Comparison of ENCODE assay signal across 10 cellular contexts in the genomic region with DNA sequence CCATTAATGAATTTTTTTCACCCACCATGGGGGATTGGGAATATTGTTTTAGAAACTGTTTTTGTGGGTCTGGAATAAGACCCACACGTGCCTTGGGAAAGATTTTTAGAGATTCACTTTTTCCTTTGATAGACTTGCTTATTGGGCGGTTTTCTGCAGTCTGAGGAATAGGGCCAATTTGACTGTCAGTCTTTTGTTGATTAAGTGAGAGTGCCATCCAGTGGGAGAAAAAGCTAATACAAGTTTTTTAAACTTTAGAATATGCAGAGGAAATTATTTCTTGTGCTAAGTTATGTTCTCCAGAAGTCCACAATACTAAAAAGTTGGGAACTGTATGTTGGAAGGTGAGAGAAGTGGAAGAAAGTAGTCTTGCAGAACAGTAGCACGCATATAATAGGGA. TPM values are rescaled to one million over a fixed set of nuclear protein-coding genes. Genes with fewer than 3 reads are reported as not detected.
DNase-seq lines count a peak whose midpoint lies in the region; ATAC-seq and TF ChIP-seq lines count a peak whose summit lies in the region.
"Had no signal": no experiment of that assay in that cellular context is flagged by ENCODE, and none has a peak within 500 bp of the region (broad histone marks: within the 10 kb centered on the region; RNA-seq: fewer than 3 reads in every experiment).

No MANE protein-coding gene starts in this region.

- DNase-seq in ELR (ENCODE audit: low read depth), result peak; percentile 37
- DNase-seq in LNCaP clone FGC (ENCODE audit: low read depth), result no peak
- DNase-seq in myocyte (ENCODE audit: low read depth), result peak; percentile 28
- DNase-seq in activated CD4-positive, alpha-beta T cell treated with anti-CD3 and anti-CD28 coated beads for 1 hour, result no peak
- no peak for DNase-seq in suprapubic skin (ENCODE audit: low spot score in 2 of 2)
- DNase-seq in 8988T, result no peak
- DNase-seq: activated CD8-positive, alpha-beta memory T cell treated with anti-CD3 and anti-CD28 coated beads for 24 hours had no signal

- H3K27me3 ChIP-seq in suprapubic skin, result no peaks in the 10 kb centered on the region

- ATAC-seq in activated CD4-positive, CD25-positive, alpha-beta regulatory T cell treated with anti-CD3 and anti-CD28 coated beads, Interleukin-2, amount 50 U/mL, for 24 hours, result no peak

- H3K4me1 ChIP-seq in suprapubic skin, result no peaks in the 10 kb centered on the region

- no peak for TF ChIP-seq EP300 in suprapubic skin (IDR thresholded peaks at IDR 0.05)

- H3K27me3 Mint-ChIP-seq in brain, result peaks cover 3% of the 10 kb centered on the region
- H3K27me3 Mint-ChIP-seq: stimulated activated naive CD8-positive, alpha-beta T cell treated with anti-CD3 and anti-CD28 coated beads, Interleukin-15, Interleukin-2, amounts not matched to agents 100 ng/mL and 50 ng/mL, for 24 hours had no signal

- H3K27ac Mint-ChIP-seq in brain, result no peak overlapping the region
- H3K27ac Mint-ChIP-seq: stimulated activated naive CD8-positive, alpha-beta T cell treated with anti-CD3 and anti-CD28 coated beads, Interleukin-15, Interleukin-2, amounts not matched to agents 100 ng/mL and 50 ng/mL, for 24 hours had no signal

- H3K4me3 Mint-ChIP-seq in brain, result no peak overlapping the region
- H3K4me3 Mint-ChIP-seq: stimulated activated naive CD8-positive, alpha-beta T cell treated with anti-CD3 and anti-CD28 coated beads, Interleukin-15, Interleukin-2, amounts not matched to agents 100 ng/mL and 50 ng/mL, for 24 hours had no signal

- H3K4me3 ChIP-seq in LNCaP clone FGC (ENCODE audit: low read depth, low read length) (no peak overlapping the region), suprapubic skin (no peak overlapping the region)

- TF ChIP-seq POLR2A in suprapubic skin (IDR thresholded peaks at IDR 0.05), result no peak

- WGBS in suprapubic skin, result 60% methylated on average over 3 of the region's 3 CpGs

- peaks cover 7% of the 10 kb centered on the region for H3K36me3 ChIP-seq in suprapubic skin

- peaks cover 3% of the 10 kb centered on the region for H3K36me3 Mint-ChIP-seq in brain

- H3K4me1 Mint-ChIP-seq in brain, result no peaks in the 10 kb centered on the region

- no peaks in the 10 kb centered on the region for H3K9me3 Mint-ChIP-seq in brain
- H3K9me3 Mint-ChIP-seq: stimulated activated naive CD8-positive, alpha-beta T cell treated with anti-CD3 and anti-CD28 coated beads, Interleukin-15, Interleukin-2, amounts not matched to agents 100 ng/mL and 50 ng/mL, for 24 hours had no signal

- H3K9me3 ChIP-seq in suprapubic skin, result no peaks in the 10 kb centered on the region

- no peak overlapping the region for H3K27ac ChIP-seq in suprapubic skin

- TF ChIP-seq CTCF in LNCaP clone FGC (IDR thresholded peaks at IDR 0.05; ENCODE audit: control insufficient read depth, extremely low read depth, insufficient read depth) (peak; percentile 47), brain (conservative IDR thresholded peaks at IDR 0.05) (peak; percentile 40 to 51), suprapubic skin (IDR thresholded peaks at IDR 0.05) (no peak)

RNA-seq across cellular contexts. Expression of a gene that starts 56.1 kb away (rescaled TPM):
- polyA plus RNA-seq in brain (ENCODE audit: insufficient read depth, low read depth, low replicate concordance), result 5.4 TPM
- 18.6 and 27.1 TPM in 2 replicates for total RNA-seq in myocyte
- 7.3 TPM for polyA plus RNA-seq in myocyte (2012)
- 10 to 100 TPM; 13.3 to 19.7 (median 15.5) TPM for total RNA-seq in suprapubic skin

Comparison
In these comparisons a context has a peak if more than half of its experiments do, and no peak if none do; other contexts are left out.
1. DNase-seq: peak in ELR (single experiment) and myocyte (single experiment); none in LNCaP clone FGC (single experiment), activated CD4-positive, alpha-beta T cell treated with anti-CD3 and anti-CD28 coated beads for 1 hour (single experiment), suprapubic skin (0 of 2) and 8988T (single experiment).
2. CTCF ChIP-seq: peak in LNCaP clone FGC (single experiment) and brain (2 of 2); none in suprapubic skin (0 of 2).